In genomic region chr10:70494536-70494935, GRCh38 we compare ENCODE assay signal across 10 cellular contexts. TPM values are rescaled to one million over a fixed set of nuclear protein-coding genes. Genes with fewer than 3 reads are reported as not detected.
DNase-seq lines count a peak whose midpoint lies in the region; ATAC-seq and TF ChIP-seq lines count a peak whose summit lies in the region.
"Had no signal": no experiment of that assay in that cellular context is flagged by ENCODE, and none has a peak within 500 bp of the region (broad histone marks: within the 10 kb centered on the region; RNA-seq: fewer than 3 reads in every experiment).

No MANE protein-coding gene starts in this region.

- no peaks in the 10 kb centered on the region for H4K20me1 ChIP-seq in osteoblast (ENCODE audit: insufficient read depth, low read length)

- no peak for TF ChIP-seq CTCF in osteoblast (IDR thresholded peaks at IDR 0.05; ENCODE audit: extremely low read depth, low read depth, low read length)

- H3K4me1 Mint-ChIP-seq in activated T-cell treated with anti-CD3 and anti-CD28 coated beads, Interleukin-2, amount 50 U/mL, for 72 hours (ENCODE audit: low read depth) = peaks cover 27% of the 10 kb centered on the region

- peaks cover 11% of the 10 kb centered on the region for H3K27me3 Mint-ChIP-seq in activated T-cell treated with anti-CD3 and anti-CD28 coated beads, Interleukin-2, amount 50 U/mL, for 72 hours (ENCODE audit: low read depth)

- no peak overlapping the region for H3K4me2 ChIP-seq in osteoblast (ENCODE audit: insufficient read depth, low read length)

- no peaks in the 10 kb centered on the region for H3K9me3 ChIP-seq in osteoblast (ENCODE audit: low read depth, low read length)

- H3K36me3 Mint-ChIP-seq in activated T-cell treated with anti-CD3 and anti-CD28 coated beads, Interleukin-2, amount 50 U/mL, for 72 hours (ENCODE audit: insufficient read depth in 2 of 2) = no peaks in the 10 kb centered on the region

- no peaks in the 10 kb centered on the region for H3K9me3 Mint-ChIP-seq in activated T-cell treated with anti-CD3 and anti-CD28 coated beads, Interleukin-2, amount 50 U/mL, for 72 hours

- no peaks in the 10 kb centered on the region for H3K79me2 ChIP-seq in osteoblast (ENCODE audit: insufficient read depth, low read length)

- DNase-seq in ELR (ENCODE audit: low read depth) (peak; percentile 22), osteoblast (ENCODE audit: insufficient read length, low spot score, missing footprints) (peak; percentile 83), NCI-H1694 (lab: John Stamatoyannopoulos, UW) (no peak), OCI-M1 (lab: John Stamatoyannopoulos, UW) (no peak), DMS153 treated with DMSO at 0.1 percent for 48 hours (lab: John Stamatoyannopoulos, UW; ENCODE audit: unreplicated experiment) (no peak)
- DNase-seq in activated T-cell treated with anti-CD3 and anti-CD28 coated beads, Interleukin-2, amount 50 U/mL, for 72 hours = peak; percentile 45 to 52
- DNase-seq: NCI-H2107 had no signal

- peak overlapping the region; percentile 26 to 34 for H3K4me3 Mint-ChIP-seq in activated T-cell treated with anti-CD3 and anti-CD28 coated beads, Interleukin-2, amount 50 U/mL, for 72 hours

- H3K4me1 ChIP-seq in osteoblast (ENCODE audit: insufficient read depth, low read length) = no peaks in the 10 kb centered on the region

- ATAC-seq in HG03045 (IDR thresholded peaks at IDR 0.05; ENCODE audit: unreplicated experiment) (peak; percentile 18), HG03139 (IDR thresholded peaks at IDR 0.05; ENCODE audit: unreplicated experiment) (no peak)
- ATAC-seq in activated T-cell treated with anti-CD3 and anti-CD28 coated beads, Interleukin-2, amount 50 U/mL, for 72 hours (replicated peaks in 1 of 2) = peak; percentile 87 to 92

- no peak overlapping the region for H3K27ac ChIP-seq in osteoblast (ENCODE audit: low read depth, low read length)

- H3K36me3 ChIP-seq in osteoblast (ENCODE audit: insufficient read depth, low read length) = no peaks in the 10 kb centered on the region

- H3K27ac Mint-ChIP-seq in activated T-cell treated with anti-CD3 and anti-CD28 coated beads, Interleukin-2, amount 50 U/mL, for 72 hours = no peak overlapping the region

- H3K27me3 ChIP-seq in osteoblast (ENCODE audit: insufficient read depth, low read length) = peaks cover 6% of the 10 kb centered on the region

- H3K4me3 ChIP-seq in osteoblast (ENCODE audit: insufficient read depth, low read length) = no peak overlapping the region
- H3K4me3 ChIP-seq: coronary artery had no signal

- no peak overlapping the region for H2AFZ ChIP-seq in osteoblast (ENCODE audit: low read length)

RNA-seq across cellular contexts. Expression of gene PALD1, which starts 16.0 kb away (rescaled TPM):
- 1 to 10 TPM; 1.1 to 1.3 TPM for total RNA-seq in activated T-cell treated with anti-CD3 and anti-CD28 coated beads, Interleukin-2, amount 50 U/mL, for 72 hours
- under 0.01 and 0.29 TPM in 2 replicates for total RNA-seq in osteoblast

RNA-seq across cellular contexts. Expression of gene NODAL, which starts 53.1 kb away (rescaled TPM):
- total RNA-seq in activated T-cell treated with anti-CD3 and anti-CD28 coated beads, Interleukin-2, amount 50 U/mL, for 72 hours = not detected
- not detected in 2 replicates for total RNA-seq in osteoblast

Comparison
In these comparisons a context has a peak if more than half of its experiments do, and no peak if none do; other contexts are left out.
1. DNase-seq: peak in ELR (single experiment), activated T-cell treated with anti-CD3 and anti-CD28 coated beads, Interleukin-2, amount 50 U/mL, for 72 hours (2 of 2) and osteoblast (single experiment); none in NCI-H1694 (single experiment), OCI-M1 (single experiment) and DMS153 treated with DMSO at 0.1 percent for 48 hours (single experiment).